In genomic region chr5:172640822-172641358, GRCh38 we compare ENCODE assay signal across 8 cellular contexts. TPM values are rescaled to one million over a fixed set of nuclear protein-coding genes. Genes with fewer than 3 reads are reported as not detected.
DNase-seq lines count a peak whose midpoint lies in the region; ATAC-seq and TF ChIP-seq lines count a peak whose summit lies in the region.

NEURL1B (plus strand) TSS chr5:172641263; CDS start chr5:172641407, 144 bp downstream.

- TF ChIP-seq CTCF in GM23338 (conservative IDR thresholded peaks at IDR 0.05; ENCODE audit: low read depth in 2 of 2) (no peak), WERI-Rb-1 (IDR thresholded peaks at IDR 0.05; ENCODE audit: low read depth, low read length) (no peak), colonic mucosa (IDR thresholded peaks at IDR 0.05) (no peak)

- peak within 1 kb of the TSS; percentile 84 to 85 for H3K9ac ChIP-seq in colonic mucosa (ENCODE audit: low read depth in 2 of 2, low read length in 2 of 2)

- H3F3A ChIP-seq in GM23338 (replicated peaks; ENCODE audit: low read depth): peaks cover 5% of the 10 kb centered on the region; the same call in 1 of the 2 replicates

- H3K27me3 Mint-ChIP-seq in GM23338 (ENCODE audit: insufficient read depth, low read depth, poor library complexity): peaks cover 30% of the 10 kb centered on the region

- peak within 1 kb of the TSS; percentile 64 for H3K4me3 Mint-ChIP-seq in GM23338

- no peaks in the 10 kb centered on the region for H3K79me2 ChIP-seq in GM23338 (replicated peaks; ENCODE audit: insufficient read depth)

- H3K9me3 ChIP-seq in WERI-Rb-1 (ENCODE audit: severe bottlenecking) (no peaks in the 10 kb centered on the region), colonic mucosa (no peaks in the 10 kb centered on the region)

- peak within 1 kb of the TSS; percentile 92 for H2AFZ ChIP-seq in GM23338

- H3K27ac ChIP-seq in GM23338 (ENCODE audit: low read depth) (no peak within 1 kb of the TSS), WERI-Rb-1 (peak within 1 kb of the TSS; percentile 83), colonic mucosa (peak within 1 kb of the TSS; percentile 80), layer of hippocampus (ENCODE audit: low read depth, low read length) (peak within 1 kb of the TSS; percentile 80)

- ATAC-seq in GM23338 (peak; percentile 72), HG03196 (IDR thresholded peaks at IDR 0.05; ENCODE audit: unreplicated experiment) (no peak)

- DNase-seq in COLO829 (ENCODE audit: low spot score) (peak; percentile 46), GM23338 (ENCODE audit: low spot score) (peak; percentile 87), NCI-H1930 (lab: John Stamatoyannopoulos, UW) (peak; percentile 39 to 67), WERI-Rb-1 (peak; percentile 84), colonic mucosa (peak; percentile 88)
- peak in 3 of 4 experiments; percentile 7 to 54 (median 19) for DNase-seq in stimulated activated CD4-positive, alpha-beta T cell treated with anti-CD3 and anti-CD28 coated beads, Interleukin-1b, Interleukin-23, amount 100 ng/mL, for 24 hours (ENCODE audit: low read depth in 4 of 4, low spot score in 1 of 4)

- intact Hi-C loops in colonic mucosa (cut with DNase I): loop anchor here (5.0 kb wide), 1 partner anchor 56 kb away; no protein-coding TSS in a partner anchor

- peaks cover 28% of the 10 kb centered on the region for H3K27me3 ChIP-seq in GM23338 (ENCODE audit: insufficient read depth)
- no peaks in the 10 kb centered on the region for H3K27me3 ChIP-seq in WERI-Rb-1 (ENCODE audit: insufficient read depth, low read depth, severe bottlenecking)
- no peaks in the 10 kb centered on the region for H3K27me3 ChIP-seq in colonic mucosa
- no peaks in the 10 kb centered on the region for H3K27me3 ChIP-seq in layer of hippocampus (ENCODE audit: control insufficient read depth, insufficient read depth, low read length)

- H3K36me3 Mint-ChIP-seq in GM23338 (ENCODE audit: low read depth): no peaks in the 10 kb centered on the region

- H3K27ac Mint-ChIP-seq in GM23338: no peak within 1 kb of the TSS

- H3K9me2 ChIP-seq in GM23338 (ENCODE audit: insufficient read depth): no peaks in the 10 kb centered on the region

- H3K36me3 ChIP-seq in GM23338 (ENCODE audit: insufficient read depth): no peaks in the 10 kb centered on the region
- peaks cover 15% of the 10 kb centered on the region for H3K36me3 ChIP-seq in WERI-Rb-1
- no peaks in the 10 kb centered on the region for H3K36me3 ChIP-seq in colonic mucosa

- peaks cover 4% of the 10 kb centered on the region; the same call in 1 of the 2 replicates for H4K20me1 ChIP-seq in GM23338 (replicated peaks; ENCODE audit: insufficient read depth)

- peak within 1 kb of the TSS; percentile 92 for H3K4me2 ChIP-seq in GM23338

- H3K4me3 ChIP-seq in GM23338: peak within 1 kb of the TSS; percentile 86
- H3K4me3 ChIP-seq in WERI-Rb-1 (ENCODE audit: low read depth, low read length): peak within 1 kb of the TSS; percentile 86
- H3K4me3 ChIP-seq in colonic mucosa: peak within 1 kb of the TSS; percentile 88

- H3K4me1 ChIP-seq in GM23338 (ENCODE audit: insufficient read depth) (peaks cover 44% of the 10 kb centered on the region), colonic mucosa (peaks cover 4% of the 10 kb centered on the region)

- H3K9me3 Mint-ChIP-seq in GM23338: no peaks in the 10 kb centered on the region

- peaks cover 46% of the 10 kb centered on the region for H3K4me1 Mint-ChIP-seq in GM23338

TF ChIP-seq in GM23338, 12 proteins besides CTCF, POLR2A, EP300 and RAD21:
- peak; percentile 45; the same call in 1 of the 2 replicates for TF ChIP-seq POLR2AphosphoS5 (IDR thresholded peaks at IDR 0.05; ENCODE audit: low read depth)
- no peak for TF ChIP-seq JUNB (IDR thresholded peaks at IDR 0.05; ENCODE audit: unreplicated experiment)
- no peak for TF ChIP-seq EZH2phosphoT487 (IDR thresholded peaks at IDR 0.05; ENCODE audit: unreplicated experiment)

RNA-seq across cellular contexts. Expression of gene NEURL1B, which starts in this region (rescaled TPM):
- 11.4 and 13.3 TPM in 2 replicates for total RNA-seq in GM23338 (2014; rRNA removed; shearing (Covaris generic))
- 1.9 and 2.1 TPM in 2 replicates for polyA plus RNA-seq in GM23338 (2016; fragmentation: Nextera tagmentation; extraction: Ambion mirVana)
- 10 to 100 TPM; 61.6 to 99.9 TPM for total RNA-seq in colonic mucosa

Comparison
In these comparisons a context has a peak if more than half of its experiments do, and no peak if none do; other contexts are left out.
1. DNase-seq: peak in every context shown above with its lines; median percentile 88 in colonic mucosa; 87 in GM23338; 84 in WERI-Rb-1; 53 in NCI-H1930; 46 in COLO829; 19 in stimulated activated CD4-positive, alpha-beta T cell treated with anti-CD3 and anti-CD28 coated beads, Interleukin-1b, Interleukin-23, amount 100 ng/mL, for 24 hours.